ENCODE assay signal across 22 cellular contexts in genomic region chr17:36971508-36971907, GRCh38. TPM values are rescaled to one million over a fixed set of nuclear protein-coding genes. Genes with fewer than 3 reads are reported as not detected.
DNase-seq lines count a peak whose midpoint lies in the region; ATAC-seq, FAIRE-seq and TF ChIP-seq lines count a peak whose summit lies in the region.
"Had no signal": no experiment of that assay in that cellular context is flagged by ENCODE, and none has a peak within 500 bp of the region (broad histone marks: within the 10 kb centered on the region; RNA-seq: fewer than 3 reads in every experiment).

No MANE protein-coding gene starts in this region.

- TF ChIP-seq EP300 in HepG2 (IDR thresholded peaks at IDR 0.05; ENCODE audit: low read depth in 2 of 2, low read length in 2 of 2) (no peak), HepG2 (CRISPR knock-in tag; IDR thresholded peaks at IDR 0.05; ENCODE audit: borderline replicate concordance) (no peak), K562 (IDR thresholded peaks at IDR 0.05; ENCODE audit: low read length) (no peak)

- POLR2A ChIA-PET in HepG2 (lab: Yijun Ruan, JAX) (no interaction called here), K562 (lab: Yijun Ruan, JAX) (interaction anchor here (1.2 to 2.0 kb wide), 3 partner anchors 9 to 23 kb away, joined by 3 to 9 read pairs (median 4); partner anchors contain the start of gene AATF)

- in situ Hi-C loops in HepG2 (cut with HindIII; ENCODE audit: extremely low pct_ligation_motif_present, low pct_unique_long_range_greater_than_20kb): no loop called here
- in situ Hi-C loops in K562 (cut with MboI): no loop called here

- no peaks in the 10 kb centered on the region for H3K9me3 Mint-ChIP-seq in neural progenitor cell
- H3K9me3 Mint-ChIP-seq: CD4-positive, alpha-beta memory T cell; HFFc6 had no signal

- WGBS in HepG2 (ENCODE audit: low lambda C conversion rate): 93% methylated on average over 4 of the region's 4 CpGs
- 64% methylated on average over 3 of the region's 4 CpGs for WGBS in right lobe of liver (ENCODE audit: insufficient coverage, low coverage, low lambda C conversion rate, missing lambda C conversion rate)
- 59% methylated on average over 4 of the region's 4 CpGs for WGBS in K562 (ENCODE audit: insufficient coverage, low coverage, missing lambda C conversion rate)

- no peak overlapping the region for H3K4me3 Mint-ChIP-seq in neural progenitor cell
- H3K4me3 Mint-ChIP-seq: CD4-positive, alpha-beta memory T cell; HFFc6 had no signal

- TF ChIP-seq CTCF in HepG2 (CRISPR knock-in tag; IDR thresholded peaks at IDR 0.05): no peak
- no peak for TF ChIP-seq CTCF in right lobe of liver (IDR thresholded peaks at IDR 0.05)
- TF ChIP-seq CTCF in K562 (IDR thresholded peaks at IDR 0.05 in 2 of 3, conservative IDR thresholded peaks at IDR 0.05 in 1 of 3; ENCODE audit: insufficient read depth in 2 of 3, low read depth in 1 of 3, low read length in 3 of 3): no peak
- no peak for TF ChIP-seq CTCF in neural progenitor cell (IDR thresholded peaks at IDR 0.05)

- H3K27me3 ChIP-seq in HepG2 (ENCODE audit: control insufficient read depth in 1 of 2, insufficient read depth in 2 of 2, low read length in 2 of 2) (no peaks in the 10 kb centered on the region), right lobe of liver (no peaks in the 10 kb centered on the region), K562 (ENCODE audit: control insufficient read depth in 2 of 2, insufficient read depth in 2 of 2, low read length in 2 of 2) (no peaks in the 10 kb centered on the region), neural progenitor cell (no peaks in the 10 kb centered on the region)

- TF ChIP-seq RAD21 in HepG2 (CRISPR knock-in tag; IDR thresholded peaks at IDR 0.05): no peak
- TF ChIP-seq RAD21 in K562 (CRISPR knock-in tag; conservative IDR thresholded peaks at IDR 0.05 in 1 of 2, IDR thresholded peaks at IDR 0.05 in 1 of 2): no peak

- TF ChIP-seq POLR2A in HepG2 (IDR thresholded peaks at IDR 0.05; ENCODE audit: insufficient read depth in 1 of 2, low read depth in 2 of 2, low read length in 2 of 2) (no peak), right lobe of liver (IDR thresholded peaks at IDR 0.05) (no peak), K562 (conservative IDR thresholded peaks at IDR 0.05) (no peak)

- H2AFZ ChIP-seq in HepG2 (ENCODE audit: low read length) (no peak overlapping the region), K562 (ENCODE audit: low read depth, low read length) (no peak overlapping the region), neural progenitor cell (replicated peaks) (no peak overlapping the region)

- no peaks in the 10 kb centered on the region for H3K9me1 ChIP-seq in K562 (ENCODE audit: control insufficient read depth, insufficient read depth, low read length)

- H3K27ac Mint-ChIP-seq in neural progenitor cell: no peak overlapping the region
- H3K27ac Mint-ChIP-seq: CD4-positive, alpha-beta memory T cell; HFFc6 had no signal

- H3K4me1 Mint-ChIP-seq in neural progenitor cell: peaks cover 11% of the 10 kb centered on the region

- FAIRE-seq in HepG2 (lab: Jason Lieb, UNC): no peak
- no peak for FAIRE-seq in K562 (lab: Jason Lieb, UNC)
- FAIRE-seq: A204.1, G401.6, GM12892, H54 had no signal

- peaks cover 17% of the 10 kb centered on the region for H3K36me3 Mint-ChIP-seq in neural progenitor cell

- intact Hi-C loops in HepG2 (cut with micrococcal nuclease; ENCODE audit: unreplicated experiment) (no loop called here), right lobe of liver (cut with DNase I) (no loop called here), K562 (cut with micrococcal nuclease) (no loop called here)

- DNase-seq in HepG2 (ENCODE audit: low spot score) (no peak), right lobe of liver (no peak), K562 (ENCODE audit: extremely low read depth in 1 of 4, low spot score in 3 of 4) (no peak), neural progenitor cell (ENCODE audit: low spot score) (no peak)
- no peak for DNase-seq in activated CD8-positive, alpha-beta memory T cell treated with anti-CD3 and anti-CD28 coated beads for 24 hours
- no peak for DNase-seq in stimulated activated CD4-positive, alpha-beta T cell treated with anti-CD3 and anti-CD28 coated beads, Interleukin-2, amount 100 ng/mL, for 24 hours
- DNase-seq: C1 segment of cervical spinal cord; Calu3; CD4-positive, alpha-beta memory T cell; COR-L47; DMS153; DND-41; GOT3; HFFc6 had no signal

- H4K20me1 ChIP-seq in HepG2 (ENCODE audit: insufficient read depth, low read length): no peaks in the 10 kb centered on the region
- no peaks in the 10 kb centered on the region for H4K20me1 ChIP-seq in K562 (replicated peaks; ENCODE audit: control insufficient read depth, insufficient read depth, low read length)
- peaks cover 17% of the 10 kb centered on the region for H4K20me1 ChIP-seq in neural progenitor cell (ENCODE audit: low read depth)

- peaks cover 3% of the 10 kb centered on the region for H3K79me2 ChIP-seq in HepG2 (ENCODE audit: insufficient read depth, low read length)
- H3K79me2 ChIP-seq in K562 (ENCODE audit: control insufficient read depth, insufficient read depth, low read length): peaks cover 80% of the 10 kb centered on the region
- peaks cover 19% of the 10 kb centered on the region for H3K79me2 ChIP-seq in neural progenitor cell (ENCODE audit: low read depth)

- no peaks in the 10 kb centered on the region for H3K27me3 Mint-ChIP-seq in neural progenitor cell (ENCODE audit: insufficient read depth, low read depth)
- H3K27me3 Mint-ChIP-seq: CD4-positive, alpha-beta memory T cell had no signal

- H3K4me2 ChIP-seq in HepG2 (ENCODE audit: low read depth, low read length) (no peak overlapping the region), K562 (ENCODE audit: insufficient read depth, low read length) (no peak overlapping the region), neural progenitor cell (no peak overlapping the region)

- H3K4me1 ChIP-seq in HepG2 (ENCODE audit: insufficient read depth, low read length) (peaks cover 6% of the 10 kb centered on the region; the same call in 1 of the 2 replicates), right lobe of liver (no peaks in the 10 kb centered on the region), K562 (replicated peaks in 1 of 2; ENCODE audit: control insufficient read depth in 2 of 2, insufficient read depth in 2 of 2, low read length in 2 of 2) (no peaks in the 10 kb centered on the region), neural progenitor cell (peaks cover 22% of the 10 kb centered on the region)

- peaks cover 4 to 17% of the 10 kb centered on the region in 2 experiments; a peak in 2 of 5 replicates for H3K36me3 ChIP-seq in HepG2 (replicated peaks in 1 of 2; ENCODE audit: control insufficient read depth in 1 of 2, insufficient read depth in 2 of 2, low read length in 2 of 2)
- peaks cover 0 to under 1% (median 0%) of the 10 kb centered on the region in 4 donors for H3K36me3 ChIP-seq in right lobe of liver
- peaks cover 30% of the 10 kb centered on the region for H3K36me3 ChIP-seq in K562 (ENCODE audit: control insufficient read depth, insufficient read depth, low read length)
- peaks cover 5% of the 10 kb centered on the region for H3K36me3 ChIP-seq in neural progenitor cell

- BruUV-seq in HepG2 (replicated peaks; lab: Mats Ljungman, UMichigan): TSS peak; percentile 15
- BruUV-seq in K562 (replicated peaks; lab: Mats Ljungman, UMichigan): no TSS peak

- ATAC-seq in HepG2 (no peak), right lobe of liver (no peak), K562 (no peak), GM18861 (IDR thresholded peaks at IDR 0.05; ENCODE audit: unreplicated experiment) (no peak)

- no peak overlapping the region for H3K27ac ChIP-seq in HepG2 (ENCODE audit: extremely low read length, insufficient read depth, low read length)
- no peak overlapping the region for H3K27ac ChIP-seq in right lobe of liver
- no peak overlapping the region for H3K27ac ChIP-seq in K562 (ENCODE audit: extremely low read depth, low read depth, low read length)
- H3K27ac ChIP-seq in neural progenitor cell: peak overlapping the region; percentile 83
- H3K27ac ChIP-seq: 22Rv1 had no signal

- CTCF ChIA-PET in HepG2 (lab: Yijun Ruan, JAX; ENCODE audit: low intra/inter-chr PET ratio, low total read pairs): no interaction called here
- CTCF ChIA-PET in K562 (lab: Yijun Ruan, JAX; ENCODE audit: low intra/inter-chr PET ratio): interaction anchor here (0.7 kb wide), 1 partner anchor 16 kb away, joined by 3 read pairs; no protein-coding TSS in a partner anchor

- H3F3A ChIP-seq in neural progenitor cell (ENCODE audit: low read depth): peaks cover 19% of the 10 kb centered on the region

- H3K9me3 ChIP-seq in HepG2 (ENCODE audit: low read length) (no peaks in the 10 kb centered on the region), right lobe of liver (no peaks in the 10 kb centered on the region), K562 (replicated peaks; ENCODE audit: control insufficient read depth, insufficient read depth, low read depth, low read length) (no peaks in the 10 kb centered on the region), neural progenitor cell (ENCODE audit: low read depth) (no peaks in the 10 kb centered on the region)
- H3K9me3 ChIP-seq: HAP-1 had no signal

- H3K9ac ChIP-seq in HepG2 (ENCODE audit: insufficient read depth, low read depth, low read length) (no peak overlapping the region), K562 (ENCODE audit: insufficient read depth in 1 of 2, low read depth in 2 of 2, low read length in 2 of 2) (no peak overlapping the region), neural progenitor cell (no peak overlapping the region)

- H3K4me3 ChIP-seq in HepG2 (replicated peaks in 1 of 3; ENCODE audit: insufficient read depth in 1 of 3, low read depth in 2 of 3, low read length in 3 of 3): no peak overlapping the region
- no peak overlapping the region for H3K4me3 ChIP-seq in right lobe of liver
- no peak overlapping the region for H3K4me3 ChIP-seq in K562
- H3K4me3 ChIP-seq in neural progenitor cell: no peak overlapping the region
- H3K4me3 ChIP-seq: HAP-1 had no signal

RNA-seq across cellular contexts. Expression of gene AATF, which starts 22.8 kb away (rescaled TPM):
- total RNA-seq in HepG2 (2016; rRNA removed; fragmentation: Illumina TruSeq; extraction: Trizol) (53.3 and 58.1 TPM in 2 replicates), right lobe of liver (10 to 100 TPM; 13.2 to 19.5 (median 16.7) TPM), K562 (2014; rRNA removed) (106 and 140 TPM in 2 replicates), K562 (2014; rRNA removed; fragmentation: Illumina TruSeq; extraction: Trizol) (90.1 and 101 TPM in 2 replicates), K562 (2015; rRNA removed; fragmentation: Illumina TruSeq; extraction: Trizol) (123 and 126 TPM in 2 replicates), K562 (2021) (106 and 130 TPM in 2 replicates), neural progenitor cell (ENCODE audit: low replicate concordance) (28.9 and 32.1 TPM in 2 replicates)
- total RNA-seq in HepG2 (2016; cell fraction: cytosol; rRNA removed; fragmentation: Illumina TruSeq; extraction: Trizol; ENCODE audit: low read depth): 22.9 and 24.6 TPM in 2 replicates
- 54.6 and 57.3 TPM in 2 replicates for total RNA-seq in HepG2 (2016; cell fraction: insoluble cytoplasmic fraction; rRNA removed; fragmentation: Illumina TruSeq; extraction: Trizol)
- 20.4 and 22.0 TPM in 2 replicates for total RNA-seq in HepG2 (2016; cell fraction: membrane; rRNA removed; fragmentation: Illumina TruSeq; extraction: Trizol)
- 24.9 and 25.3 TPM in 2 replicates for total RNA-seq in HepG2 (2016; cell fraction: nucleus; rRNA removed; fragmentation: Illumina TruSeq; extraction: Trizol)
- polyA plus RNA-seq in HepG2 (2011; rRNA removed) (9.1 and 9.8 TPM in 2 replicates), K562 (2011; rRNA removed) (19.1 and 40.3 TPM in 2 replicates), K562 (2014; fragmentation: Illumina TruSeq; extraction: Trizol) (126 and 133 TPM in 2 replicates), K562 (2014; fragmentation: Nextera tagmentation; extraction: Ambion mirVana) (10 to 100 TPM; 34.5 to 35.4 TPM), K562 (2014; rRNA removed) (67.0 and 80.7 TPM in 2 replicates)
- polyA plus RNA-seq in HepG2 (2011; cell fraction: cytosol; rRNA removed): 5.9 and 7.0 TPM in 2 replicates
- polyA plus RNA-seq in HepG2 (2011; cell fraction: nucleus; rRNA removed): 5.9 and 6.1 TPM in 2 replicates
- 25.3 and 27.5 TPM in 2 replicates for polyA plus RNA-seq in HepG2 (2012)
- 10.2 and 11.6 TPM in 2 replicates for polyA plus RNA-seq in HepG2 (2016; cell fraction: cytosol; fragmentation: Illumina TruSeq; extraction: Trizol; ENCODE audit: low read depth)
- 66.2 and 74.8 TPM in 2 replicates for polyA plus RNA-seq in HepG2 (2016; cell fraction: insoluble cytoplasmic fraction; fragmentation: Illumina TruSeq; extraction: Trizol; ENCODE audit: low read depth)
- 14.2 and 18.0 TPM in 2 replicates for polyA plus RNA-seq in HepG2 (2016; cell fraction: membrane; fragmentation: Illumina TruSeq; extraction: Trizol; ENCODE audit: low read depth)
- polyA plus RNA-seq in HepG2 (2016; cell fraction: nucleus; fragmentation: Illumina TruSeq; extraction: Trizol; ENCODE audit: insufficient read depth, low read depth): 37.9 and 39.6 TPM in 2 replicates
- polyA minus RNA-seq in HepG2 (2011; rRNA and poly(A)+ RNA removed; ENCODE audit: low replicate concordance): 11.9 and 35.7 TPM in 2 replicates
- polyA minus RNA-seq in HepG2 (2011; cell fraction: cytosol; rRNA and poly(A)+ RNA removed): 11.3 and 12.7 TPM in 2 replicates
- polyA minus RNA-seq in HepG2 (2011; cell fraction: nucleus; rRNA and poly(A)+ RNA removed): 10.6 and 15.5 TPM in 2 replicates
- total RNA-seq in K562 (2011; cell fraction: chromatin; rRNA removed; ENCODE audit: low replicate concordance): 25.5 and 55.9 TPM in 2 replicates
- 19.2 and 22.8 TPM in 2 replicates for total RNA-seq in K562 (2011; cell fraction: nucleolus; rRNA removed)
- 29.3 and 39.8 TPM in 2 replicates for total RNA-seq in K562 (2011; cell fraction: nucleoplasm; rRNA removed)
- polyA plus RNA-seq in K562 (2011; cell fraction: cytosol; rRNA removed): 13.4 and 28.2 TPM in 2 replicates
- 8.8 and 18.6 TPM in 2 replicates for polyA plus RNA-seq in K562 (2011; cell fraction: nucleus; rRNA removed)
- 100 and 110 TPM in 2 replicates for polyA plus RNA-seq in K562 (2012)
- polyA minus RNA-seq in K562 (2011; rRNA and poly(A)+ RNA removed): 26.6 and 39.2 TPM in 2 replicates
- polyA minus RNA-seq in K562 (2011; cell fraction: cytosol; rRNA and poly(A)+ RNA removed): 22.8 and 34.9 TPM in 2 replicates
- polyA minus RNA-seq in K562 (2011; cell fraction: nucleus; rRNA and poly(A)+ RNA removed): 9.7 and 10.4 TPM in 2 replicates

RNA-seq across cellular contexts. Expression of gene LHX1, which starts 34.2 kb away (rescaled TPM):
- not detected in 2 replicates for total RNA-seq in HepG2 (2016; rRNA removed; fragmentation: Illumina TruSeq; extraction: Trizol)
- total RNA-seq in HepG2 (2016; cell fraction: cytosol; rRNA removed; fragmentation: Illumina TruSeq; extraction: Trizol; ENCODE audit: low read depth): not detected in 2 replicates
- not detected in 2 replicates for total RNA-seq in HepG2 (2016; cell fraction: insoluble cytoplasmic fraction; rRNA removed; fragmentation: Illumina TruSeq; extraction: Trizol)
- total RNA-seq in HepG2 (2016; cell fraction: membrane; rRNA removed; fragmentation: Illumina TruSeq; extraction: Trizol): not detected in 2 replicates
- total RNA-seq in HepG2 (2016; cell fraction: nucleus; rRNA removed; fragmentation: Illumina TruSeq; extraction: Trizol): not detected in 2 replicates
- not detected in 2 replicates for polyA plus RNA-seq in HepG2 (2011; rRNA removed)
- not detected in 2 replicates for polyA plus RNA-seq in HepG2 (2011; cell fraction: cytosol; rRNA removed)
- polyA plus RNA-seq in HepG2 (2011; cell fraction: nucleus; rRNA removed): not detected in 2 replicates
- not detected in 2 replicates for polyA plus RNA-seq in HepG2 (2012)
- polyA plus RNA-seq in HepG2 (2016; cell fraction: cytosol; fragmentation: Illumina TruSeq; extraction: Trizol; ENCODE audit: low read depth): not detected in 2 replicates
- polyA plus RNA-seq in HepG2 (2016; cell fraction: insoluble cytoplasmic fraction; fragmentation: Illumina TruSeq; extraction: Trizol; ENCODE audit: low read depth): not detected in 2 replicates
- polyA plus RNA-seq in HepG2 (2016; cell fraction: membrane; fragmentation: Illumina TruSeq; extraction: Trizol; ENCODE audit: low read depth): not detected in 2 replicates
- not detected in 2 replicates for polyA plus RNA-seq in HepG2 (2016; cell fraction: nucleus; fragmentation: Illumina TruSeq; extraction: Trizol; ENCODE audit: insufficient read depth, low read depth)
- 0.07 TPM in 1 of 2 replicates, not detected in the other for polyA minus RNA-seq in HepG2 (2011; rRNA and poly(A)+ RNA removed; ENCODE audit: low replicate concordance)
- not detected in 2 replicates for polyA minus RNA-seq in HepG2 (2011; cell fraction: cytosol; rRNA and poly(A)+ RNA removed)
- not detected in 2 replicates for polyA minus RNA-seq in HepG2 (2011; cell fraction: nucleus; rRNA and poly(A)+ RNA removed)
- not detected for total RNA-seq in right lobe of liver
- total RNA-seq in K562 (2011; cell fraction: chromatin; rRNA removed; ENCODE audit: low replicate concordance): 0.58 and 0.74 TPM in 2 replicates
- 0.53 and 1.5 TPM in 2 replicates for total RNA-seq in K562 (2011; cell fraction: nucleolus; rRNA removed)
- 0.15 TPM in 1 of 2 replicates, not detected in the other for total RNA-seq in K562 (2011; cell fraction: nucleoplasm; rRNA removed)
- total RNA-seq in K562 (2014; rRNA removed): 0.05 TPM in 1 of 2 replicates, not detected in the other
- not detected in 2 replicates for total RNA-seq in K562 (2014; rRNA removed; fragmentation: Illumina TruSeq; extraction: Trizol)
- total RNA-seq in K562 (2015; rRNA removed; fragmentation: Illumina TruSeq; extraction: Trizol): not detected in 2 replicates
- 0.07 TPM in 1 of 2 replicates, not detected in the other for total RNA-seq in K562 (2021)
- polyA plus RNA-seq in K562 (2011; rRNA removed): 0.05 and 0.64 TPM in 2 replicates
- 0.18 and 1.1 TPM in 2 replicates for polyA plus RNA-seq in K562 (2011; cell fraction: cytosol; rRNA removed)
- polyA plus RNA-seq in K562 (2011; cell fraction: nucleus; rRNA removed): 0.13 and 5.4 TPM in 2 replicates
- polyA plus RNA-seq in K562 (2012): not detected in 2 replicates
- polyA plus RNA-seq in K562 (2014; fragmentation: Illumina TruSeq; extraction: Trizol): 0.04 TPM in 1 of 2 replicates, not detected in the other
- not detected for polyA plus RNA-seq in K562 (2014; fragmentation: Nextera tagmentation; extraction: Ambion mirVana)
- polyA plus RNA-seq in K562 (2014; rRNA removed): not detected in 2 replicates
- 0.49 TPM in 1 of 2 replicates, not detected in the other for polyA minus RNA-seq in K562 (2011; rRNA and poly(A)+ RNA removed)
- 2.2 TPM in 1 of 2 replicates, not detected in the other for polyA minus RNA-seq in K562 (2011; cell fraction: cytosol; rRNA and poly(A)+ RNA removed)
- 0.81 TPM in 1 of 2 replicates, not detected in the other for polyA minus RNA-seq in K562 (2011; cell fraction: nucleus; rRNA and poly(A)+ RNA removed)
- total RNA-seq in neural progenitor cell (ENCODE audit: low replicate concordance): not detected in 2 replicates
- total RNA-seq: CD4-positive, alpha-beta memory T cell had no signal
- polyA plus RNA-seq: BJ; CD4-positive, alpha-beta memory T cell had no signal

Comparison
In these comparisons a context has a peak if more than half of its experiments do, and no peak if none do; other contexts are left out.
1. Of the 241 proteins assayed by ChIP-seq in both HepG2 and K562: peak only in HepG2: none; only in K562: MAFG; in both: MAFF and MAFK; in neither: 238.